Comparison of ENCODE assay signal across 8 cellular contexts in the genomic region with DNA sequence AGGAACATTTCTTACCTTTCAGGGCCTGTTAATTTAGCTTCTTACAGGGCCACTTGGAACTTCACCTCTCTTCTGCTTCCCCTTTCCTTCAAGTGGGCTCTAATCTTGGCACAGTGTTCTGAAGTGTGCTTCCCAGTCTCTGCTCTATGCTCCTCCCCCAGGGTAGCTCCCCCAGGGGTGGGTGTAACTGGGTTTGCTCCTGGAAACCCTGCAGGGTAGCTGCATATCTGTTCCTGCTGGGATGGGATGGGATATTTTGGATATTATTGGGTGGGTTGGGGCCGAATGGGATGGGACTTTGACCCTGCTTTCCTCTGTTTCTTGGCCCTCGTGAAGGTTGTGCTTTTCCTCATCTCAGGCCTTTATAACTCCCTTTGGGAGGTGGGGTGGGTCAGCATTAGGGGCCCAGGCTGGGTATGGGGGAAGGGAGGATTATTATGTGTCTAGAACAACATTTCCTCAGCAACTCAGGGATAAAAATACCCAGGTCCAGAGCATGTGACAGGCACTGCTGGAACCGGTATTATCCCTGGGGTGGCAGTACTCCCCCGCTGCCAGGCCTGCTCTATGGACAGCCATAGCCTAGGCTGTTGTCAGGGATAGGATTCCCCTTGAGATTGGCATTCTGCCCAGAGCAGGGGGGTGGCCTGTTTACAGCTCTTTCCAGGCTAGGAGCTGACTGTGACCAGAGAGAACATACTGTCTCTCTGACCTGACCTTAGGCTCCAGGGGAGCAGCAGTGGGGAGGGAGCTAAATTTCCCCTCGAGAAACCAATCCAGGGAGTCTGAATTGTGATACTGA. TPM values are rescaled to one million over a fixed set of nuclear protein-coding genes. Genes with fewer than 3 reads are reported as not detected.
DNase-seq lines count a peak whose midpoint lies in the region; ATAC-seq and TF ChIP-seq lines count a peak whose summit lies in the region.

No MANE protein-coding gene starts in this region.

- H3K4me3 ChIP-seq in MM.1S (ENCODE audit: low read length) (no peak overlapping the region), trophoblast cell (ENCODE audit: low read depth, low read length) (no peak overlapping the region)

- H3K4me2 ChIP-seq in MM.1S (ENCODE audit: low read depth, low read length) (peak overlapping the region; percentile 31; the same call in 1 of the 2 replicates), trophoblast cell (ENCODE audit: low read length) (no peak overlapping the region)

- H3K36me3 Mint-ChIP-seq in CD14-positive monocyte, result peaks cover 66 to 67% of the 10 kb centered on the region in 2 donors
- H3K36me3 Mint-ChIP-seq in activated CD4-positive, alpha-beta memory T cell treated with anti-CD3 and anti-CD28 coated beads, Interleukin-2, amount 10 ng/mL, durations not matched to agents 7 days and 5 days (ENCODE audit: low read depth), result peaks cover 75% of the 10 kb centered on the region

- H3K27me3 ChIP-seq in MM.1S (replicated peaks; ENCODE audit: insufficient read depth, low read length) (no peaks in the 10 kb centered on the region), trophoblast cell (ENCODE audit: insufficient read depth, low read length) (no peaks in the 10 kb centered on the region)

- H3K9me2 ChIP-seq in MM.1S (replicated peaks; ENCODE audit: insufficient read depth, low read length), result no peaks in the 10 kb centered on the region

- no peak overlapping the region for H3K14ac ChIP-seq in trophoblast cell (ENCODE audit: low read length)

- peaks cover 66% of the 10 kb centered on the region for H3K4me1 Mint-ChIP-seq in CD14-positive monocyte
- peaks cover 68% of the 10 kb centered on the region for H3K4me1 Mint-ChIP-seq in activated CD4-positive, alpha-beta memory T cell treated with anti-CD3 and anti-CD28 coated beads, Interleukin-2, amount 10 ng/mL, durations not matched to agents 7 days and 5 days

- H2BK120ac ChIP-seq in trophoblast cell (ENCODE audit: insufficient read depth, low read length, poor library complexity), result peak overlapping the region; percentile 6

- peaks cover 66% of the 10 kb centered on the region for H3K4me1 ChIP-seq in MM.1S (ENCODE audit: low read length)
- peaks cover 27 to 37% of the 10 kb centered on the region in 2 experiments for H3K4me1 ChIP-seq in trophoblast cell (ENCODE audit: control insufficient read depth in 1 of 2, insufficient read depth in 2 of 2, low read length in 2 of 2)

- H3K4ac ChIP-seq in trophoblast cell (ENCODE audit: low read depth, low read length), result peak overlapping the region; percentile 19

- no CpG with 5 or more reads among the region's 5 CpGs for WGBS in trophoblast cell (ENCODE audit: extremely low coverage, insufficient coverage, insufficient read length)

- H3K27ac ChIP-seq in MM.1S (ENCODE audit: low read length) (no peak overlapping the region), trophoblast cell (ENCODE audit: low read depth, low read length) (peak overlapping the region; percentile 52)

- H4K20me1 ChIP-seq in MM.1S (ENCODE audit: insufficient read depth, low read length), result no peaks in the 10 kb centered on the region

- CTCF ChIA-PET in activated CD4-positive, alpha-beta memory T cell treated with anti-CD3 and anti-CD28 coated beads, Interleukin-2, amount 10 ng/mL, durations not matched to agents 7 days and 5 days (lab: Charles Lee), result interaction anchor here (1.1 to 1.9 kb wide), 2 partner anchors 22 to 26 kb away, joined by 3 to 10 read pairs; no protein-coding TSS in a partner anchor

- H2AFZ ChIP-seq in MM.1S (ENCODE audit: low read length) (no peak overlapping the region), trophoblast cell (ENCODE audit: insufficient read depth, low read length, poor library complexity) (no peak overlapping the region)

- H3K79me1 ChIP-seq in trophoblast cell (ENCODE audit: low read length), result peaks cover 15% of the 10 kb centered on the region

- intact Hi-C loops in CD14-positive monocyte (cut with micrococcal nuclease), result no loop called here

- H3K9me3 ChIP-seq in MM.1S (replicated peaks; ENCODE audit: insufficient read depth, low read length) (no peaks in the 10 kb centered on the region), trophoblast cell (ENCODE audit: insufficient read depth, low read depth, low read length) (no peaks in the 10 kb centered on the region)

- no peak overlapping the region for H3K9ac ChIP-seq in MM.1S (ENCODE audit: low read length)
- H3K9ac ChIP-seq in trophoblast cell (ENCODE audit: low read length), result no peak overlapping the region

- no peak overlapping the region for H3K4me3 Mint-ChIP-seq in CD14-positive monocyte
- no peak overlapping the region for H3K4me3 Mint-ChIP-seq in activated CD4-positive, alpha-beta memory T cell treated with anti-CD3 and anti-CD28 coated beads, Interleukin-2, amount 10 ng/mL, durations not matched to agents 7 days and 5 days

- no peak for ATAC-seq in GM18520 (IDR thresholded peaks at IDR 0.05; ENCODE audit: unreplicated experiment)
- ATAC-seq in HG02571 (IDR thresholded peaks at IDR 0.05; ENCODE audit: unreplicated experiment), result no peak

- no peak overlapping the region for H4K91ac ChIP-seq in trophoblast cell (ENCODE audit: low read depth, low read length)

- no peak overlapping the region for H3K18ac ChIP-seq in trophoblast cell (ENCODE audit: low read length)

- no peak overlapping the region for H4K8ac ChIP-seq in trophoblast cell (ENCODE audit: low read depth, low read length)

- no peak for DNase-seq in CD14-positive monocyte (ENCODE audit: low spot score)
- no peak for DNase-seq in MM.1S
- no peak for DNase-seq in activated CD4-positive, alpha-beta memory T cell treated with anti-CD3 and anti-CD28 coated beads, Interleukin-2, amount 10 ng/mL, durations not matched to agents 7 days and 5 days
- DNase-seq in globus pallidus (ENCODE audit: low spot score), result peak; percentile 59
- no peak for DNase-seq in trophoblast cell
- no peak for DNase-seq in dedifferentiated amniotic fluid mesenchymal stem cell (ENCODE audit: extremely low spot score)

- peak overlapping the region; percentile 6 for H2BK5ac ChIP-seq in trophoblast cell (ENCODE audit: low read depth, low read length, poor library complexity)

- H2AK5ac ChIP-seq in trophoblast cell (ENCODE audit: low read length), result peak overlapping the region; percentile 6

- H2BK12ac ChIP-seq in trophoblast cell (ENCODE audit: low read length), result peak overlapping the region; percentile 16

- H3F3A ChIP-seq in MM.1S (ENCODE audit: insufficient read depth, low read length), result peaks cover 18% of the 10 kb centered on the region

- H3K36me3 ChIP-seq in MM.1S (replicated peaks; ENCODE audit: insufficient read depth, low read length), result peaks cover 22% of the 10 kb centered on the region
- H3K36me3 ChIP-seq in trophoblast cell (ENCODE audit: control insufficient read depth in 1 of 2, insufficient read depth in 2 of 2, low read length in 2 of 2), result peaks cover 40 to 58% of the 10 kb centered on the region in 2 experiments

- POLR2A ChIA-PET in activated CD4-positive, alpha-beta memory T cell treated with anti-CD3 and anti-CD28 coated beads, Interleukin-2, amount 10 ng/mL, durations not matched to agents 7 days and 5 days (lab: Charles Lee), result interaction anchor here (0.8 to 1.3 kb wide), 2 partner anchors 11 to 17 kb away, joined by 3 to 4 read pairs; no protein-coding TSS in a partner anchor

- H3K23ac ChIP-seq in trophoblast cell (ENCODE audit: low read length), result no peak overlapping the region

- TF ChIP-seq CTCF in CD14-positive monocyte (IDR thresholded peaks at IDR 0.05), result no peak
- no peak for TF ChIP-seq CTCF in MM.1S (IDR thresholded peaks at IDR 0.05; ENCODE audit: low read length)

- H3K27me3 Mint-ChIP-seq in CD14-positive monocyte (ENCODE audit: low read depth in 3 of 3), result no peaks in the 10 kb centered on the region
- H3K27me3 Mint-ChIP-seq in activated CD4-positive, alpha-beta memory T cell treated with anti-CD3 and anti-CD28 coated beads, Interleukin-2, amount 10 ng/mL, durations not matched to agents 7 days and 5 days, result no peaks in the 10 kb centered on the region

- H4K12ac ChIP-seq in trophoblast cell (ENCODE audit: low read depth, low read length), result no peak overlapping the region

- peak overlapping the region; percentile 3 to 82 (median 58) for H3K27ac Mint-ChIP-seq in CD14-positive monocyte
- H3K27ac Mint-ChIP-seq in activated CD4-positive, alpha-beta memory T cell treated with anti-CD3 and anti-CD28 coated beads, Interleukin-2, amount 10 ng/mL, durations not matched to agents 7 days and 5 days, result peak overlapping the region; percentile 58

- H3K79me2 ChIP-seq in MM.1S (ENCODE audit: low read length) (peaks cover 95% of the 10 kb centered on the region), trophoblast cell (ENCODE audit: control insufficient read depth, insufficient read depth, low read length, poor library complexity) (peaks cover 12% of the 10 kb centered on the region)

- peaks cover 0 to 2% (median 0%) of the 10 kb centered on the region in 7 donors for H3K9me3 Mint-ChIP-seq in CD14-positive monocyte
- no peaks in the 10 kb centered on the region for H3K9me3 Mint-ChIP-seq in activated CD4-positive, alpha-beta memory T cell treated with anti-CD3 and anti-CD28 coated beads, Interleukin-2, amount 10 ng/mL, durations not matched to agents 7 days and 5 days

RNA-seq across cellular contexts. Expression of gene NFE2L1, which starts 5.0 kb away (rescaled TPM):
- polyA plus RNA-seq in CD14-positive monocyte, result 1 to 10 TPM; 2.8 to 7.1 TPM
- 10 to 100 TPM; 69.4 to 70.2 TPM for total RNA-seq in activated CD4-positive, alpha-beta memory T cell treated with anti-CD3 and anti-CD28 coated beads, Interleukin-2, amount 10 ng/mL, durations not matched to agents 7 days and 5 days
- 87.8 and 92.2 TPM in 2 replicates for polyA plus RNA-seq in trophoblast cell (2013)

RNA-seq across cellular contexts. Expression of gene COPZ2, which starts 15.6 kb away (rescaled TPM):
- polyA plus RNA-seq in CD14-positive monocyte, result 10 to 100 TPM in 1 of 2 donors, 1 to 10 TPM in 1; 6.9 to 12.2 TPM
- 10 to 100 TPM in 1 of 2 experiments, 1 to 10 TPM in 1; 7.4 to 11.5 TPM for total RNA-seq in activated CD4-positive, alpha-beta memory T cell treated with anti-CD3 and anti-CD28 coated beads, Interleukin-2, amount 10 ng/mL, durations not matched to agents 7 days and 5 days
- polyA plus RNA-seq in trophoblast cell (2013), result 1.8 and 2.3 TPM in 2 replicates

RNA-seq across cellular contexts. Expression of gene CBX1, which starts 48.1 kb away (rescaled TPM):
- 10 to 100 TPM; 12.5 to 18.2 TPM for polyA plus RNA-seq in CD14-positive monocyte
- 10 to 100 TPM; 48.3 to 50.8 TPM for total RNA-seq in activated CD4-positive, alpha-beta memory T cell treated with anti-CD3 and anti-CD28 coated beads, Interleukin-2, amount 10 ng/mL, durations not matched to agents 7 days and 5 days
- polyA plus RNA-seq in trophoblast cell (2013), result 82.8 and 87.6 TPM in 2 replicates

RNA-seq across cellular contexts. Expression of gene SNX11, which starts 54.4 kb away (rescaled TPM):
- polyA plus RNA-seq in CD14-positive monocyte, result 10 to 100 TPM; 48.4 to 49.3 TPM
- total RNA-seq in activated CD4-positive, alpha-beta memory T cell treated with anti-CD3 and anti-CD28 coated beads, Interleukin-2, amount 10 ng/mL, durations not matched to agents 7 days and 5 days, result 10 to 100 TPM; 22.6 to 22.8 TPM
- polyA plus RNA-seq in trophoblast cell (2013), result 8.8 and 9.5 TPM in 2 replicates
